2 cellular contexts compared by ENCODE assay signal in the genomic region with DNA sequence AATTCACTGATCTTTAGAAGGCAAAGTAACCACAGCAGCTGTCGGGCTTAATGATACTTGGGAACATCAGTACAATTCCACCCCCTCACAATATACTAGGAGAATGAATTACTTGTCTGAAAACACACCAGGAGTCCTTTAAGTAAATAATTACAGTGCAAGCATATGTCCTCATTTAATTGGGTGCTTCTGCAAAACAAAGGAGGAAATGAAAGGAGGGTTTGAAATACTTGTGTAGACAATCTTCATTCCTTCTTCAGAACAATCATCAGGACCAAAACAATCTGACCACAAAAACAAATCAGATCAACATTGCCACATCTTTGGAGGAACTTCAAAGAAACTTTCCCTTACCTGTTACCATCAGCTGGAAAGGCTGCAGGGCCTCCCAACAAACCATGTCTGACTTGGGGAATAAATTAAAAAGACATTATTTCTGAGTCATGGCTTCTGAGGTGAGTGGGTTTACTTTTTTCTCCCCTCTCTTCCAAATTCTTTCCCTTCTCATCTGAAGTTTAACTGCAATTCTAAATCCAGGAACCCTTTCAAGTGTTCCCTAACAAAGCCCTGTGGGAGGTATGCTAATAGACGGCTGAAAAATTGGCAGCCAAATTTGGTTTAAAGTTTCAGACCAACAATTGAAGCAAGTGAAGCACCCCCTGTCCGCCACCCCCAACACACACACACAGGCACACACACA.
A peak's percentile ranks its signal among the peaks of the same experiment; 100 is the strongest.
TF ChIP-seq lines count a peak whose summit lies in the region.

No MANE protein-coding gene starts in this region.

TF ChIP-seq in A549, 52 proteins besides CTCF, POLR2A, EP300 and RAD21:
- 0 out of 5 replicates have a peak, but pooled peaks of 1 of the 2 experiments have one; percentile 15 for TF ChIP-seq JUN (IDR thresholded peaks at IDR 0.05)
- no peak for TF ChIP-seq TP53 (CRISPR knock-in tag; IDR thresholded peaks at IDR 0.05)
- no peak for TF ChIP-seq EHF (CRISPR knock-in tag; IDR thresholded peaks at IDR 0.05)
- no peak for TF ChIP-seq BCL3 (IDR thresholded peaks at IDR 0.05)
- TF ChIP-seq CHD4 (IDR thresholded peaks at IDR 0.05; ENCODE audit: borderline replicate concordance): no peak

TF ChIP-seq in IMR-90, 13 proteins besides CTCF, POLR2A, EP300 and RAD21:
- no peak for TF ChIP-seq MXI1 (IDR thresholded peaks at IDR 0.05; ENCODE audit: borderline replicate concordance, low read depth, low read length)
- TF ChIP-seq RFX5 (IDR thresholded peaks at IDR 0.05; ENCODE audit: low read depth, low read length): no peak
- TF ChIP-seq MAFK (IDR thresholded peaks at IDR 0.05; ENCODE audit: low read depth, low read length): no peak
- no peak for TF ChIP-seq MAZ (IDR thresholded peaks at IDR 0.05; ENCODE audit: borderline replicate concordance, low read depth, low read length)
- no peak for TF ChIP-seq CHD1 (IDR thresholded peaks at IDR 0.05; ENCODE audit: low read depth, low read length)
- TF ChIP-seq ELK1 (IDR thresholded peaks at IDR 0.05; ENCODE audit: borderline replicate concordance, low read depth, low read length): no peak
- TF ChIP-seq USF2 (IDR thresholded peaks at IDR 0.05; ENCODE audit: low read depth, low read length): no peak
- no peak for TF ChIP-seq BHLHE40 (IDR thresholded peaks at IDR 0.05; ENCODE audit: low read depth, low read length)
- TF ChIP-seq FOS (IDR thresholded peaks at IDR 0.05; ENCODE audit: low read depth, low read length): no peak
- no peak for TF ChIP-seq NFE2L2 (IDR thresholded peaks at IDR 0.05; ENCODE audit: low read depth, low read length)
